In genomic region chr6:83310046-83310445, GRCh38 we compare ENCODE assay signal across 30 cellular contexts.
"Had no signal": no experiment of that assay in that cellular context is flagged by ENCODE, and none has a peak within 500 bp of the region (broad histone marks: within the 10 kb centered on the region; RNA-seq: fewer than 3 reads in every experiment).

No MANE protein-coding gene starts in this region.

- H3K4me3 ChIP-seq: gastroesophageal sphincter, pancreas, psoas muscle, right atrium auricular region, tibial artery had no signal

- H3K9me3 Mint-ChIP-seq: activated CD4-positive, alpha-beta T cell treated with anti-CD3 and anti-CD28 coated beads, Interleukin-2, amount 10 ng/mL, durations not matched to agents 7 days and 5 days; activated CD8-positive, alpha-beta T cell treated with anti-CD3 and anti-CD28 coated beads for 36 hours; nephron; stimulated activated naive CD8-positive, alpha-beta T cell treated with anti-CD3 and anti-CD28 coated beads, Interleukin-15, Interleukin-2, amounts not matched to agents 100 ng/mL and 50 ng/mL, for 24 hours; T-helper 2 cell treated with Interferon-gamma antibody and Interleukin-4, amounts not matched to agents 5 μg/mL and 100 μg/mL, for 36 hours had no signal

- H3K4me3 Mint-ChIP-seq: activated CD4-positive, alpha-beta T cell treated with anti-CD3 and anti-CD28 coated beads, Interleukin-2, amount 10 ng/mL, durations not matched to agents 7 days and 5 days; activated CD8-positive, alpha-beta memory T cell treated with anti-CD3 and anti-CD28 coated beads, Interleukin-2, amount 10 ng/mL, durations not matched to agents 7 days and 5 days; activated CD8-positive, alpha-beta T cell treated with anti-CD3 and anti-CD28 coated beads for 36 hours; nephron; stimulated activated naive CD8-positive, alpha-beta T cell treated with anti-CD3 and anti-CD28 coated beads, Interleukin-15, Interleukin-2, amounts not matched to agents 100 ng/mL and 50 ng/mL, for 24 hours; T-helper 2 cell treated with Interferon-gamma antibody and Interleukin-4, amounts not matched to agents 5 μg/mL and 100 μg/mL, for 36 hours had no signal

- ATAC-seq: activated CD8-positive, alpha-beta memory T cell treated with anti-CD3 and anti-CD28 coated beads, Interleukin-2, amount 10 ng/mL, durations not matched to agents 7 days and 5 days; activated CD8-positive, alpha-beta T cell treated with anti-CD3 and anti-CD28 coated beads for 36 hours; gastroesophageal sphincter; left cardiac atrium; pancreas; psoas muscle had no signal

- H3K27ac Mint-ChIP-seq: activated CD4-positive, alpha-beta T cell treated with anti-CD3 and anti-CD28 coated beads, Interleukin-2, amount 10 ng/mL, durations not matched to agents 7 days and 5 days; activated CD8-positive, alpha-beta memory T cell treated with anti-CD3 and anti-CD28 coated beads, Interleukin-2, amount 10 ng/mL, durations not matched to agents 7 days and 5 days; activated CD8-positive, alpha-beta T cell treated with anti-CD3 and anti-CD28 coated beads for 36 hours; nephron; stimulated activated naive CD8-positive, alpha-beta T cell treated with anti-CD3 and anti-CD28 coated beads, Interleukin-15, Interleukin-2, amounts not matched to agents 100 ng/mL and 50 ng/mL, for 24 hours; T-helper 2 cell treated with Interferon-gamma antibody and Interleukin-4, amounts not matched to agents 5 μg/mL and 100 μg/mL, for 36 hours had no signal

- H3K36me3 ChIP-seq: brain microvascular endothelial cell, neutrophil, pancreas, right atrium auricular region, WERI-Rb-1 had no signal

- H3K36me3 Mint-ChIP-seq: activated CD8-positive, alpha-beta memory T cell treated with anti-CD3 and anti-CD28 coated beads, Interleukin-2, amount 10 ng/mL, durations not matched to agents 7 days and 5 days had no signal

- FAIRE-seq: islet of Langerhans, pancreas, TTC549, urothelium cell line had no signal

- DNase-seq: activated CD4-positive, alpha-beta T cell treated with anti-CD3 and anti-CD28 coated beads, Interleukin-2, amount 10 ng/mL, durations not matched to agents 7 days and 5 days; activated CD4-positive, CD25-positive, alpha-beta regulatory T cell treated with anti-CD3 and anti-CD28 coated beads, Interleukin-2, amount 50 U/mL, for 72 hours; activated CD8-positive, alpha-beta memory T cell treated with anti-CD3 and anti-CD28 coated beads, Interleukin-2, amount 10 ng/mL, durations not matched to agents 7 days and 5 days; activated CD8-positive, alpha-beta T cell treated with anti-CD3 and anti-CD28 coated beads for 36 hours; activated gamma-delta T cell; activated naive CD4-positive, alpha-beta T cell treated with anti-CD3 and anti-CD28 coated beads, Interleukin-2, amount 50 U/mL, for 16 hours; activated T-cell treated with anti-CD3 and anti-CD28 coated beads for 4 hours; aorta; brain microvascular endothelial cell; central memory CD4-positive, alpha-beta T cell; effector CD8-positive, alpha-beta T cell; head of caudate nucleus; hypothalamus; left cardiac atrium; pancreas; psoas muscle; stimulated activated CD4-positive, alpha-beta T cell treated with anti-CD3 and anti-CD28 coated beads, Interleukin-12 subunit alpha, Interleukin-12 subunit beta, amount 100 ng/mL, for 4 hours; stimulated activated CD4-positive, alpha-beta T cell treated with anti-CD3 and anti-CD28 coated beads, Interleukin-4, amount 100 ng/mL, for 4 hours; substantia nigra; tibial artery; WERI-Rb-1 had no signal

- H3K4me1 ChIP-seq: gastroesophageal sphincter, pancreas, psoas muscle, right atrium auricular region, tibial artery had no signal

- H3K27ac ChIP-seq: brain microvascular endothelial cell, gastroesophageal sphincter, neutrophil, pancreas, psoas muscle, right atrium auricular region, tibial artery, WERI-Rb-1 had no signal

- H3K4me1 Mint-ChIP-seq: nephron had no signal

- H3K27me3 ChIP-seq: brain microvascular endothelial cell, gastroesophageal sphincter, neutrophil, pancreas, right atrium auricular region, tibial artery had no signal

- H3K9me3 ChIP-seq: gastroesophageal sphincter, neutrophil, pancreas, psoas muscle, right atrium auricular region, tibial artery had no signal
